In the genomic region with DNA sequence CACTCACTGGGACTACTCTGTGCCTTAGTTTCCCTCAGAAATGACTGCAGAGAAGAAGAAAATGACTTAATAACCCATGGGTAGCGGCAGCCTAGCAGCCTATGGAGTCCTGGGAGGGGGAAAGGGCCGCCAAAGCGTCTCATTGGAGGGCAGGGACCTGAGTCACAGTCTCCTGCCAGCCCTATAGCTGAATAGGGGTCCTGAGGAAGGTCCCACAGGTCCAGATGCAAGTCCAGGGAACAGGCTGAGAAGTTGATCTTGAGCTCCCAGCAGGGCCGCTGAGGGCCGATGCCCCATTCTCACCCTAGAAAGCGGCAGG, we compare ENCODE assay signal across 8 cellular contexts. TPM values are rescaled to one million over a fixed set of nuclear protein-coding genes. Genes with fewer than 3 reads are reported as not detected.
DNase-seq lines count a peak whose midpoint lies in the region; ATAC-seq, FAIRE-seq and TF ChIP-seq lines count a peak whose summit lies in the region.

No MANE protein-coding gene starts in this region.

- peak overlapping the region; percentile 47 for H3K27ac ChIP-seq in AG04450 (ENCODE audit: low read depth, low read length)
- H3K27ac ChIP-seq in naive thymus-derived CD4-positive, alpha-beta T cell (ENCODE audit: low read depth, low read length) = peak overlapping the region; percentile 88

- no peak for FAIRE-seq in GM12891 (lab: Jason Lieb, UNC)

- peak overlapping the region; percentile 85 for H3K27ac Mint-ChIP-seq in chondrocyte (ENCODE audit: unreplicated experiment)
- H3K27ac Mint-ChIP-seq in naive thymus-derived CD4-positive, alpha-beta T cell = peak overlapping the region; percentile 90 to 99 (median 97)

- H3K4me1 Mint-ChIP-seq in chondrocyte (ENCODE audit: low read depth) = peaks cover 81% of the 10 kb centered on the region
- H3K4me1 Mint-ChIP-seq in naive thymus-derived CD4-positive, alpha-beta T cell = peaks cover 75 to 87% (median 82%) of the 10 kb centered on the region in 7 donors

- CTCF ChIA-PET in AG04450 (lab: Charles Lee) = interaction anchor here (1.2 to 2.7 kb wide), 5 partner anchors 10 to 76 kb away, joined by 3 to 22 read pairs (median 9); no protein-coding TSS in a partner anchor
- CTCF ChIA-PET in naive thymus-derived CD4-positive, alpha-beta T cell (lab: Charles Lee) = interaction anchor here (1.0 to 22.9 kb wide), 8 partner anchors 9 to 103 kb away, joined by 3 to 539 read pairs (median 5); no protein-coding TSS in a partner anchor

- H3K9me3 Mint-ChIP-seq in chondrocyte (ENCODE audit: low read depth) = no peaks in the 10 kb centered on the region
- H3K9me3 Mint-ChIP-seq in naive thymus-derived CD4-positive, alpha-beta T cell = no peaks in the 10 kb centered on the region

- POLR2A ChIA-PET in AG04450 (lab: Yijun Ruan, JAX) = interaction anchor here (0.6 to 1.3 kb wide), 3 partner anchors 10 to 38 kb away, joined by 3 to 8 read pairs (median 3); no protein-coding TSS in a partner anchor
- POLR2A ChIA-PET in naive thymus-derived CD4-positive, alpha-beta T cell (lab: Charles Lee) = interaction anchor here (0.6 to 7.3 kb wide), 13 partner anchors 10 to 1552 kb away, joined by 3 to 239 read pairs (median 4); a partner anchor contains a TSS

- DNase-seq in AG04450 (ENCODE audit: low read depth, low spot score) (no peak), MG63 (no peak), chondrocyte (ENCODE audit: low spot score) (no peak), GM12891 (ENCODE audit: insufficient read length, low spot score) (no peak), D341Med (ENCODE audit: low spot score) (no peak), DMS114 treated with DMSO at 0.1 percent for 48 hours (lab: John Stamatoyannopoulos, UW; ENCODE audit: unreplicated experiment) (no peak)
- DNase-seq in naive thymus-derived CD4-positive, alpha-beta T cell = peak in 1 of 9 donors; percentile 22

- peak overlapping the region; percentile 89 for H3K4me3 Mint-ChIP-seq in chondrocyte (ENCODE audit: unreplicated experiment)
- peak overlapping the region; percentile 86 to 99 (median 94) for H3K4me3 Mint-ChIP-seq in naive thymus-derived CD4-positive, alpha-beta T cell

- H3K9me3 ChIP-seq in AG04450 (ENCODE audit: control insufficient read depth, insufficient read depth, low read length) (no peaks in the 10 kb centered on the region; the same call in 1 of the 2 replicates), MG63 (no peaks in the 10 kb centered on the region)
- H3K9me3 ChIP-seq in naive thymus-derived CD4-positive, alpha-beta T cell (ENCODE audit: control insufficient read depth in 2 of 3, low read length in 3 of 3) = no peaks in the 10 kb centered on the region

- H3K4me1 ChIP-seq in naive thymus-derived CD4-positive, alpha-beta T cell (ENCODE audit: control insufficient read depth in 2 of 2, insufficient read depth in 2 of 2, low read length in 2 of 2) = peaks cover 55 to 73% of the 10 kb centered on the region in 2 donors

- no peak for ATAC-seq in naive thymus-derived CD4-positive, alpha-beta T cell
- no peak for ATAC-seq in HG03196 (IDR thresholded peaks at IDR 0.05; ENCODE audit: unreplicated experiment)

- no peaks in the 10 kb centered on the region for H3K27me3 Mint-ChIP-seq in chondrocyte (ENCODE audit: low read depth)
- H3K27me3 Mint-ChIP-seq in naive thymus-derived CD4-positive, alpha-beta T cell = no peaks in the 10 kb centered on the region

- intact Hi-C loops in naive thymus-derived CD4-positive, alpha-beta T cell (cut with micrococcal nuclease) = loop anchor here (2.0 to 10.0 kb wide), 6 partner anchors 16 to 1824 kb away; a partner anchor contains a TSS

- TF ChIP-seq CTCF in AG04450 (IDR thresholded peaks at IDR 0.05; ENCODE audit: low read depth, low read length) (no peak), chondrocyte (IDR thresholded peaks at IDR 0.05) (no peak)

- no peaks in the 10 kb centered on the region for H3K36me3 Mint-ChIP-seq in chondrocyte (ENCODE audit: low read depth)
- peaks cover 0 to 31% (median 0%) of the 10 kb centered on the region in 5 donors for H3K36me3 Mint-ChIP-seq in naive thymus-derived CD4-positive, alpha-beta T cell

- H3K4me3 ChIP-seq in AG04450 (ENCODE audit: low read depth, low read length) = peak overlapping the region; percentile 91
- peak overlapping the region; percentile 75 for H3K4me3 ChIP-seq in MG63
- peak overlapping the region; percentile 81 for H3K4me3 ChIP-seq in naive thymus-derived CD4-positive, alpha-beta T cell (ENCODE audit: low read length)

- H3K27me3 ChIP-seq in AG04450 (ENCODE audit: control insufficient read depth, insufficient read depth, low read length) = no peaks in the 10 kb centered on the region
- no peaks in the 10 kb centered on the region for H3K27me3 ChIP-seq in MG63
- no peaks in the 10 kb centered on the region for H3K27me3 ChIP-seq in naive thymus-derived CD4-positive, alpha-beta T cell (ENCODE audit: control insufficient read depth in 2 of 2, insufficient read depth in 2 of 2, low read length in 2 of 2)

- TF ChIP-seq POLR2A in GM12891 (IDR thresholded peaks at IDR 0.05; ENCODE audit: low read depth, low read length) = no peak

- peaks cover 38% of the 10 kb centered on the region for H3K36me3 ChIP-seq in MG63
- H3K36me3 ChIP-seq in naive thymus-derived CD4-positive, alpha-beta T cell (ENCODE audit: control insufficient read depth in 2 of 3, insufficient read depth in 3 of 3, low read length in 3 of 3) = no peaks in the 10 kb centered on the region

TF ChIP-seq in GM12891, 5 proteins besides CTCF, POLR2A, EP300 and RAD21:
- TF ChIP-seq SPI1 (IDR thresholded peaks at IDR 0.05; ENCODE audit: low read depth, low read length) (no peak), TAF1 (IDR thresholded peaks at IDR 0.05; ENCODE audit: low read depth, low read length) (no peak), PAX5 (IDR thresholded peaks at IDR 0.05; ENCODE audit: insufficient read depth, low read length, severe bottlenecking) (no peak), POU2F2 (IDR thresholded peaks at IDR 0.05; ENCODE audit: low read depth, low read length) (no peak), POLR2AphosphoS5 (IDR thresholded peaks at IDR 0.05; ENCODE audit: low read depth, low read length) (no peak)

RNA-seq across cellular contexts. Expression of a gene that starts 1.4 kb away (rescaled TPM):
- polyA plus RNA-seq in AG04450 (2011; rRNA removed) = 17.1 and 22.1 TPM in 2 replicates
- polyA minus RNA-seq in AG04450 (2011; rRNA and poly(A)+ RNA removed) = 22.5 and 25.5 TPM in 2 replicates
- 30.5 and 31.5 TPM in 2 replicates for total RNA-seq in MG63 (2014; rRNA removed; shearing (Covaris generic); ENCODE audit: low replicate concordance)
- total RNA-seq in chondrocyte = 79.1 to 93.2 TPM (median 89.6 TPM) in 3 replicates
- 100 to 1,000 TPM; 150 to 194 (median 188) TPM for total RNA-seq in naive thymus-derived CD4-positive, alpha-beta T cell
- 10 to 100 TPM; 16.7 to 36.7 TPM for polyA plus RNA-seq in naive thymus-derived CD4-positive, alpha-beta T cell
- polyA plus RNA-seq in GM12891 (2012; ENCODE audit: low read depth, missing spikeins) = 25.5 TPM

RNA-seq across cellular contexts. Expression of a gene that starts 45.3 kb away (rescaled TPM):
- 7.8 and 9.0 TPM in 2 replicates for polyA plus RNA-seq in AG04450 (2011; rRNA removed)
- 9.3 and 12.2 TPM in 2 replicates for polyA minus RNA-seq in AG04450 (2011; rRNA and poly(A)+ RNA removed)
- 14.2 and 17.6 TPM in 2 replicates for total RNA-seq in MG63 (2014; rRNA removed; shearing (Covaris generic); ENCODE audit: low replicate concordance)
- total RNA-seq in chondrocyte = 11.4 to 18.4 TPM (median 11.5 TPM) in 3 replicates
- total RNA-seq in naive thymus-derived CD4-positive, alpha-beta T cell = 10 to 100 TPM in 2 of 5 experiments, 1 to 10 TPM in 3; 6.7 to 14.3 (median 10.0) TPM
- polyA plus RNA-seq in naive thymus-derived CD4-positive, alpha-beta T cell = 10 to 100 TPM; 12.5 to 15.6 TPM
- 1.0 TPM for polyA plus RNA-seq in GM12891 (2012; ENCODE audit: low read depth, missing spikeins)

RNA-seq across cellular contexts. Expression of a gene that starts 59.7 kb away (rescaled TPM):
- 1.7 and 2.1 TPM in 2 replicates for polyA plus RNA-seq in AG04450 (2011; rRNA removed)
- 2.7 and 3.4 TPM in 2 replicates for polyA minus RNA-seq in AG04450 (2011; rRNA and poly(A)+ RNA removed)
- total RNA-seq in MG63 (2014; rRNA removed; shearing (Covaris generic); ENCODE audit: low replicate concordance) = 2.9 and 6.1 TPM in 2 replicates
- 1.3 to 1.8 TPM (median 1.3 TPM) in 3 replicates for total RNA-seq in chondrocyte
- 1 to 10 TPM in 2 of 5 experiments, under 1 TPM in 2, not detected in 1; 0.08 to 1.9 (median 1.1) TPM for total RNA-seq in naive thymus-derived CD4-positive, alpha-beta T cell
- polyA plus RNA-seq in naive thymus-derived CD4-positive, alpha-beta T cell = under 1 TPM in 1 of 2 donors, not detected in 1; 0.15 TPM
- 0.47 TPM for polyA plus RNA-seq in GM12891 (2012; ENCODE audit: low read depth, missing spikeins)
